In genomic region chr21:34073032-34073748, GRCh38 we compare ENCODE assay signal across 8 cellular contexts. TPM values are rescaled to one million over a fixed set of nuclear protein-coding genes. Genes with fewer than 3 reads are reported as not detected.
DNase-seq lines count a peak whose midpoint lies in the region; ATAC-seq lines count a peak whose summit lies in the region.

MRPS6 (plus strand) TSS chr21:34073578; CDS start chr21:34073701, 123 bp downstream.
SLC5A3 (plus strand) TSS chr21:34073578; CDS start chr21:34095199, 21,621 bp downstream.

- ATAC-seq in GM21619 (IDR thresholded peaks at IDR 0.05; ENCODE audit: unreplicated experiment), result peak; percentile 73
- peak; percentile 80 for ATAC-seq in activated T-helper 17 cell treated with anti-CD3 and anti-CD28 coated beads, Interleukin-2, amount 50 U/mL, for 72 hours (replicated peaks)
- peak; percentile 68 to 71 for ATAC-seq in naive thymus-derived CD8-positive, alpha-beta T cell
- ATAC-seq in stimulated activated naive B cell treated with anti-CD40 and anti-IgM and Interleukin-4, amounts not matched to agents 10 μg/mL and 1 μg/mL and 100 μg/mL, for 72 hours (replicated peaks), result peak; percentile 89 to 90

- no peaks in the 10 kb centered on the region for H3K27me3 Mint-ChIP-seq in activated T-helper 17 cell treated with anti-CD3 and anti-CD28 coated beads, Interleukin-2, amount 50 U/mL, for 72 hours
- H3K27me3 Mint-ChIP-seq in naive thymus-derived CD8-positive, alpha-beta T cell, result no peaks in the 10 kb centered on the region
- no peaks in the 10 kb centered on the region for H3K27me3 Mint-ChIP-seq in stimulated activated naive B cell treated with anti-CD40 and anti-IgM and Interleukin-4, amounts not matched to agents 10 μg/mL and 1 μg/mL and 100 μg/mL, for 72 hours

- H3K36me3 Mint-ChIP-seq in activated T-helper 17 cell treated with anti-CD3 and anti-CD28 coated beads, Interleukin-2, amount 50 U/mL, for 72 hours (ENCODE audit: low read depth), result peaks cover 6% of the 10 kb centered on the region
- peaks cover 0 to 5% (median 0%) of the 10 kb centered on the region in 3 donors for H3K36me3 Mint-ChIP-seq in naive thymus-derived CD8-positive, alpha-beta T cell
- peaks cover 21 to 29% of the 10 kb centered on the region in 2 donors for H3K36me3 Mint-ChIP-seq in stimulated activated naive B cell treated with anti-CD40 and anti-IgM and Interleukin-4, amounts not matched to agents 10 μg/mL and 1 μg/mL and 100 μg/mL, for 72 hours

- peak within 1 kb of the TSS; percentile 98 for H3K4me3 Mint-ChIP-seq in activated T-helper 17 cell treated with anti-CD3 and anti-CD28 coated beads, Interleukin-2, amount 50 U/mL, for 72 hours
- H3K4me3 Mint-ChIP-seq in naive thymus-derived CD8-positive, alpha-beta T cell, result peak within 1 kb of the TSS; percentile 92 to 98 (median 96)
- H3K4me3 Mint-ChIP-seq in stimulated activated naive B cell treated with anti-CD40 and anti-IgM and Interleukin-4, amounts not matched to agents 10 μg/mL and 1 μg/mL and 100 μg/mL, for 72 hours, result peak within 1 kb of the TSS; percentile 88 to 89

- no peaks in the 10 kb centered on the region for H3K9me3 Mint-ChIP-seq in activated T-helper 17 cell treated with anti-CD3 and anti-CD28 coated beads, Interleukin-2, amount 50 U/mL, for 72 hours
- H3K9me3 Mint-ChIP-seq in naive thymus-derived CD8-positive, alpha-beta T cell, result no peaks in the 10 kb centered on the region
- H3K9me3 Mint-ChIP-seq in stimulated activated naive B cell treated with anti-CD40 and anti-IgM and Interleukin-4, amounts not matched to agents 10 μg/mL and 1 μg/mL and 100 μg/mL, for 72 hours, result no peaks in the 10 kb centered on the region

- POLR2A ChIA-PET in naive thymus-derived CD8-positive, alpha-beta T cell (lab: Charles Lee), result interaction anchor here (0.5 to 6.2 kb wide), 20 partner anchors 9 to 149 kb away, joined by 3 to 71 read pairs (median 4); no protein-coding TSS in a partner anchor

- H3K4me1 Mint-ChIP-seq in activated T-helper 17 cell treated with anti-CD3 and anti-CD28 coated beads, Interleukin-2, amount 50 U/mL, for 72 hours, result peaks cover 32% of the 10 kb centered on the region
- H3K4me1 Mint-ChIP-seq in naive thymus-derived CD8-positive, alpha-beta T cell, result peaks cover 39 to 53% (median 43%) of the 10 kb centered on the region in 4 donors
- peaks cover 31 to 58% of the 10 kb centered on the region in 2 donors for H3K4me1 Mint-ChIP-seq in stimulated activated naive B cell treated with anti-CD40 and anti-IgM and Interleukin-4, amounts not matched to agents 10 μg/mL and 1 μg/mL and 100 μg/mL, for 72 hours

- H3K4me3 ChIP-seq in Jurkat, Clone E6-1 (ENCODE audit: low read length), result peak within 1 kb of the TSS; percentile 74

- peak; percentile 61 for DNase-seq in DMS53 treated with DMSO at 0.1 percent for 48 hours (lab: John Stamatoyannopoulos, UW; ENCODE audit: unreplicated experiment)
- no peak for DNase-seq in Jurkat, Clone E6-1 (ENCODE audit: low read depth, low spot score)
- DNase-seq in RKO (ENCODE audit: low spot score), result peak; percentile 86
- DNase-seq in fibroblast of peridontal ligament (ENCODE audit: extremely low read depth), result peak; percentile 74
- DNase-seq in naive thymus-derived CD8-positive, alpha-beta T cell, result peak; percentile 38 to 84 (median 74)
- DNase-seq in stimulated activated naive B cell treated with anti-CD40 and anti-IgM and Interleukin-4, amounts not matched to agents 10 μg/mL and 1 μg/mL and 100 μg/mL, for 72 hours, result peak; percentile 69

- H3K27ac Mint-ChIP-seq in activated T-helper 17 cell treated with anti-CD3 and anti-CD28 coated beads, Interleukin-2, amount 50 U/mL, for 72 hours, result peak within 1 kb of the TSS; percentile 96
- H3K27ac Mint-ChIP-seq in naive thymus-derived CD8-positive, alpha-beta T cell, result peak within 1 kb of the TSS; percentile 88 to 96 (median 92)
- H3K27ac Mint-ChIP-seq in stimulated activated naive B cell treated with anti-CD40 and anti-IgM and Interleukin-4, amounts not matched to agents 10 μg/mL and 1 μg/mL and 100 μg/mL, for 72 hours, result peak within 1 kb of the TSS; percentile 92

RNA-seq across cellular contexts. Expression of gene MRPS6, which starts in this region (rescaled TPM):
- 81.5 TPM for polyA plus RNA-seq in Jurkat, Clone E6-1 (2012; ENCODE audit: insufficient read depth, insufficient read length)
- total RNA-seq in activated T-helper 17 cell treated with anti-CD3 and anti-CD28 coated beads, Interleukin-2, amount 50 U/mL, for 72 hours, result 100 to 1,000 TPM; 131 to 141 TPM
- total RNA-seq in naive thymus-derived CD8-positive, alpha-beta T cell, result 100 to 1,000 TPM; 107 to 112 TPM
- 100 to 1,000 TPM; 170 to 193 (median 181) TPM for polyA plus RNA-seq in naive thymus-derived CD8-positive, alpha-beta T cell

RNA-seq across cellular contexts. Expression of gene SLC5A3, which starts in this region (rescaled TPM):
- 14.1 TPM for polyA plus RNA-seq in Jurkat, Clone E6-1 (2012; ENCODE audit: insufficient read depth, insufficient read length)
- total RNA-seq in activated T-helper 17 cell treated with anti-CD3 and anti-CD28 coated beads, Interleukin-2, amount 50 U/mL, for 72 hours, result 10 to 100 TPM; 35.5 to 72.2 TPM
- 10 to 100 TPM; 31.9 to 32.7 TPM for total RNA-seq in naive thymus-derived CD8-positive, alpha-beta T cell
- polyA plus RNA-seq in naive thymus-derived CD8-positive, alpha-beta T cell, result 1 to 10 TPM; 1.7 to 2.1 (median 1.9) TPM
